26 cellular contexts compared by ENCODE assay signal in genomic region chr16:84243732-84244131, GRCh38. TPM values are rescaled to one million over a fixed set of nuclear protein-coding genes. Genes with fewer than 3 reads are reported as not detected.
"Had no signal": no experiment of that assay in that cellular context is flagged by ENCODE, and none has a peak within 500 bp of the region (broad histone marks: within the 10 kb centered on the region; RNA-seq: fewer than 3 reads in every experiment).

No MANE protein-coding gene starts in this region.

- H3K4me3 Mint-ChIP-seq: activated CD4-positive, alpha-beta T cell treated with anti-CD3 and anti-CD28 coated beads for 36 hours; activated CD8-positive, alpha-beta T cell treated with anti-CD3 and anti-CD28 coated beads, Interleukin-2, amount 10 ng/mL, durations not matched to agents 7 days and 5 days; activated naive CD8-positive, alpha-beta T cell treated with anti-CD3 and anti-CD28 coated beads, Interleukin-2, amount 10 ng/mL, durations not matched to agents 7 days and 5 days; T-cell had no signal

- H3K9me3 ChIP-seq: adrenal gland, SJSA1 had no signal

- H3K4me1 Mint-ChIP-seq: activated CD4-positive, alpha-beta T cell treated with anti-CD3 and anti-CD28 coated beads for 36 hours; activated naive CD8-positive, alpha-beta T cell treated with anti-CD3 and anti-CD28 coated beads, Interleukin-2, amount 10 ng/mL, durations not matched to agents 7 days and 5 days; T-cell had no signal

- DNase-seq: activated CD4-positive, alpha-beta T cell treated with anti-CD3 and anti-CD28 coated beads for 36 hours; activated CD4-positive, alpha-beta T cell treated with anti-CD3 and anti-CD28 coated beads, Interleukin-2, amount 50 U/mL, for 1 hour; activated CD4-positive, CD25-positive, alpha-beta regulatory T cell; activated CD8-positive, alpha-beta memory T cell treated with anti-CD3 and anti-CD28 coated beads, Interleukin-2, amount 50 U/mL, for 48 hours; activated CD8-positive, alpha-beta T cell treated with anti-CD3 and anti-CD28 coated beads, Interleukin-2, amount 10 ng/mL, durations not matched to agents 7 days and 5 days; activated naive CD4-positive, alpha-beta T cell treated with anti-CD3 and anti-CD28 coated beads, Interleukin-2, amount 50 U/mL, for 16 hours; activated naive CD8-positive, alpha-beta T cell treated with anti-CD3 and anti-CD28 coated beads, Interleukin-2, amount 10 ng/mL, durations not matched to agents 7 days and 5 days; activated T-cell treated with anti-CD3 and anti-CD28 coated beads, Interleukin-2, amount 50 U/mL, for 1 hour; adrenal gland; anterior cingulate cortex; cerebellar nuclear complex; Kasumi-1; NCI-H1092; NCI-H1417; NCI-H1930; NCI-H2171; NCI-H226; NCI-H510A; NCI-H526 treated with DMSO at 0.1 percent for 48 hours; PC-3; SHP77; T-cell; T-helper 2 cell; T1000 had no signal

- H3K36me3 Mint-ChIP-seq: activated naive CD8-positive, alpha-beta T cell treated with anti-CD3 and anti-CD28 coated beads, Interleukin-2, amount 10 ng/mL, durations not matched to agents 7 days and 5 days had no signal

- ATAC-seq: activated CD4-positive, alpha-beta T cell treated with anti-CD3 and anti-CD28 coated beads for 36 hours; activated CD8-positive, alpha-beta T cell treated with anti-CD3 and anti-CD28 coated beads, Interleukin-2, amount 10 ng/mL, durations not matched to agents 7 days and 5 days; PC-3; T-cell had no signal

- H3K27ac Mint-ChIP-seq: activated CD4-positive, alpha-beta T cell treated with anti-CD3 and anti-CD28 coated beads for 36 hours; activated CD8-positive, alpha-beta T cell treated with anti-CD3 and anti-CD28 coated beads, Interleukin-2, amount 10 ng/mL, durations not matched to agents 7 days and 5 days; activated naive CD8-positive, alpha-beta T cell treated with anti-CD3 and anti-CD28 coated beads, Interleukin-2, amount 10 ng/mL, durations not matched to agents 7 days and 5 days; T-cell had no signal

- H3K4me3 ChIP-seq: adrenal gland, SJSA1 had no signal

- H3K4me1 ChIP-seq: adrenal gland, SJSA1 had no signal

- H3K9me3 Mint-ChIP-seq: activated naive CD8-positive, alpha-beta T cell treated with anti-CD3 and anti-CD28 coated beads, Interleukin-2, amount 10 ng/mL, durations not matched to agents 7 days and 5 days had no signal

- H3K36me3 ChIP-seq: adrenal gland, SJSA1 had no signal

- H3K27ac ChIP-seq: adrenal gland, SJSA1 had no signal

RNA-seq across cellular contexts. Expression of gene KCNG4, which starts 3.9 kb away (rescaled TPM):
- total RNA-seq: activated CD4-positive, alpha-beta T cell treated with anti-CD3 and anti-CD28 coated beads for 36 hours; activated CD8-positive, alpha-beta T cell treated with anti-CD3 and anti-CD28 coated beads, Interleukin-2, amount 10 ng/mL, durations not matched to agents 7 days and 5 days; activated naive CD8-positive, alpha-beta T cell treated with anti-CD3 and anti-CD28 coated beads, Interleukin-2, amount 10 ng/mL, durations not matched to agents 7 days and 5 days; cardiac septum; SJSA1; T-cell had no signal

RNA-seq across cellular contexts. Expression of gene WFDC1, which starts 50.9 kb away (rescaled TPM):
- total RNA-seq: activated CD4-positive, alpha-beta T cell treated with anti-CD3 and anti-CD28 coated beads for 36 hours; activated CD8-positive, alpha-beta T cell treated with anti-CD3 and anti-CD28 coated beads, Interleukin-2, amount 10 ng/mL, durations not matched to agents 7 days and 5 days; activated naive CD8-positive, alpha-beta T cell treated with anti-CD3 and anti-CD28 coated beads, Interleukin-2, amount 10 ng/mL, durations not matched to agents 7 days and 5 days; T-cell had no signal

RNA-seq across cellular contexts. Expression of gene ADAD2, which starts 52.8 kb away (rescaled TPM):
- total RNA-seq: activated naive CD8-positive, alpha-beta T cell treated with anti-CD3 and anti-CD28 coated beads, Interleukin-2, amount 10 ng/mL, durations not matched to agents 7 days and 5 days; PC-3; SJSA1 had no signal
